In genomic region chr7:130910949-130911944, GRCh38 we compare ENCODE assay signal across 8 cellular contexts.
DNase-seq lines count a peak whose midpoint lies in the region; ATAC-seq, FAIRE-seq and TF ChIP-seq lines count a peak whose summit lies in the region.

No MANE protein-coding gene starts in this region.

- no peaks in the 10 kb centered on the region for H3K9me3 ChIP-seq in Peyer's patch
- no peaks in the 10 kb centered on the region for H3K9me3 ChIP-seq in duodenal mucosa (ENCODE audit: control insufficient read depth in 1 of 2, low read length in 2 of 2)

- peak overlapping the region; percentile 90 to 94 for H3K27ac Mint-ChIP-seq in natural killer cell treated with Interleukin-12 subunit alpha and Interleukin-12 subunit beta and Interleukin-15 and Interleukin-18, amount 100 ng/mL, for 72 hours

- H3K9ac ChIP-seq in duodenal mucosa (ENCODE audit: low read depth in 1 of 2, low read length in 2 of 2), result peak overlapping the region; percentile 61 to 90

- peaks cover 39% of the 10 kb centered on the region for H3K36me3 Mint-ChIP-seq in natural killer cell treated with Interleukin-12 subunit alpha and Interleukin-12 subunit beta and Interleukin-15 and Interleukin-18, amount 100 ng/mL, for 72 hours

- no peak for ATAC-seq in natural killer cell treated with Interleukin-12 subunit alpha and Interleukin-12 subunit beta and Interleukin-15 and Interleukin-18, amount 100 ng/mL, for 72 hours
- no peak for ATAC-seq in GM19023 (IDR thresholded peaks at IDR 0.05; ENCODE audit: unreplicated experiment)
- ATAC-seq in HG03045 (IDR thresholded peaks at IDR 0.05; ENCODE audit: unreplicated experiment), result no peak
- ATAC-seq in HG02981 (IDR thresholded peaks at IDR 0.05; ENCODE audit: unreplicated experiment), result no peak

- no peaks in the 10 kb centered on the region for H3K27me3 ChIP-seq in Peyer's patch
- no peaks in the 10 kb centered on the region for H3K27me3 ChIP-seq in duodenal mucosa (ENCODE audit: control insufficient read depth in 1 of 2, insufficient read depth in 2 of 2, low read length in 2 of 2)

- DNase-seq in Daoy (ENCODE audit: low read depth) (peak; percentile 82), Peyer's patch (no peak), HTR-8/SVneo (ENCODE audit: insufficient read length, low spot score) (no peak)
- DNase-seq in natural killer cell treated with Interleukin-12 subunit alpha and Interleukin-12 subunit beta and Interleukin-15 and Interleukin-18, amount 100 ng/mL, for 72 hours (ENCODE audit: low spot score), result no peak

- peak in 1 of 2 donors; percentile 26 for TF ChIP-seq POLR2A in Peyer's patch (IDR thresholded peaks at IDR 0.05)

- H3K27me3 Mint-ChIP-seq in natural killer cell treated with Interleukin-12 subunit alpha and Interleukin-12 subunit beta and Interleukin-15 and Interleukin-18, amount 100 ng/mL, for 72 hours, result no peaks in the 10 kb centered on the region

- H3K4me1 ChIP-seq in Peyer's patch (peaks cover 0 to 64% (median 12%) of the 10 kb centered on the region in 4 donors), duodenal mucosa (ENCODE audit: control insufficient read depth in 1 of 2, insufficient read depth in 2 of 2, low read length in 2 of 2) (peaks cover 59 to 68% of the 10 kb centered on the region in 2 donors)

- peak overlapping the region; percentile 83 for H3K4me3 Mint-ChIP-seq in natural killer cell treated with Interleukin-12 subunit alpha and Interleukin-12 subunit beta and Interleukin-15 and Interleukin-18, amount 100 ng/mL, for 72 hours

- peak overlapping the region; percentile 78 to 88 (median 86) for H3K27ac ChIP-seq in Peyer's patch
- H3K27ac ChIP-seq in duodenal mucosa (ENCODE audit: low read depth, low read length), result no peak overlapping the region

- H3K4me1 Mint-ChIP-seq in natural killer cell treated with Interleukin-12 subunit alpha and Interleukin-12 subunit beta and Interleukin-15 and Interleukin-18, amount 100 ng/mL, for 72 hours (ENCODE audit: low read depth in 2 of 2), result peaks cover 73 to 88% of the 10 kb centered on the region in 2 donors

- no peaks in the 10 kb centered on the region for H3K9me3 Mint-ChIP-seq in natural killer cell treated with Interleukin-12 subunit alpha and Interleukin-12 subunit beta and Interleukin-15 and Interleukin-18, amount 100 ng/mL, for 72 hours

- TF ChIP-seq CTCF in Peyer's patch (IDR thresholded peaks at IDR 0.05), result no peak

- H3K4me3 ChIP-seq in Peyer's patch (peak overlapping the region in 2 of 4 donors; percentile 51 to 52), duodenal mucosa (ENCODE audit: low read depth in 1 of 2, low read length in 2 of 2) (peak overlapping the region; percentile 68 to 84)

- H3K36me3 ChIP-seq in Peyer's patch, result no peaks in the 10 kb centered on the region
- no peaks in the 10 kb centered on the region for H3K36me3 ChIP-seq in duodenal mucosa (ENCODE audit: control insufficient read depth in 1 of 2, insufficient read depth in 2 of 2, low read length in 2 of 2)

- no peak for FAIRE-seq in HTR-8/SVneo (lab: Jason Lieb, UNC)
